ENCODE assay signal across 12 cellular contexts in the genomic region with DNA sequence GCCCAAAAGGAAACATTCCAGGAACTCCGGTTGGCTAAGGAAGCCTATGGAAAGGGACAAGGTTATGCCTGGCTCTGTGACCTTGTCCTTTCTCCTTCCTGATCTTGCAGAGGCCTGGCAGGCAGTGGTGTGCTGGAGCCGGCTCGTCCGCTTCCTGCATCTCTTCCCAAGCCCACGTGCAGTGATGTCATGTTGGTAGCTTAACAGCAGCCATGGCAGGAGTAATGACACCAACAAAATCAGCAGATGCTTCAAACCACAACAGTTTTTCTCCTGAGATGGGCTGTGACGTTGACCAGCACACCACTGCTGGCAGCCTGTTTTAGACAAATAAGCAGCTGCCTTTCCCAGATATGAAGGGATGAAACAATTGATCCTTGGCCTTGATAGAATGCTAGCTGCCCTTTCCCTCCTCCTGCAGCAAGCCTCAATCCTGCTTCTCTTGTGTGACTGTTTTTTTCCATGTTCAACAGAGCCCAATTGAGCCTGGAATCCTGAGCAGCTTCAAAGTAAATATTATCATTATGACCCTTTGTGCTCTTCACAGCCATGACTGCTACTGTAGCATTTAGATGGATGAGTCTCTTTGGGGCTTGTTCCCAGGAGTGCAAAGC. TPM values are rescaled to one million over a fixed set of nuclear protein-coding genes. Genes with fewer than 3 reads are reported as not detected.
DNase-seq lines count a peak whose midpoint lies in the region; ATAC-seq and TF ChIP-seq lines count a peak whose summit lies in the region.
"Had no signal": no experiment of that assay in that cellular context is flagged by ENCODE, and none has a peak within 500 bp of the region (broad histone marks: within the 10 kb centered on the region; RNA-seq: fewer than 3 reads in every experiment).

No MANE protein-coding gene starts in this region.

- H3K36me3 ChIP-seq in CD4-positive, CD25-positive, alpha-beta regulatory T cell (ENCODE audit: control insufficient read depth, insufficient read depth, low read length): peaks cover 59% of the 10 kb centered on the region
- H3K36me3 ChIP-seq: lower lobe of right lung had no signal

- no peak for TF ChIP-seq CTCF in cardiac fibroblast (IDR thresholded peaks at IDR 0.05; ENCODE audit: low read depth, low read length)
- TF ChIP-seq CTCF in coronary artery (IDR thresholded peaks at IDR 0.05): no peak

- H3K9me3 Mint-ChIP-seq in CD4-positive, CD25-positive, alpha-beta regulatory T cell: no peaks in the 10 kb centered on the region
- no peaks in the 10 kb centered on the region for H3K9me3 Mint-ChIP-seq in IgD-negative memory B cell
- H3K9me3 Mint-ChIP-seq: stimulated activated naive CD8-positive, alpha-beta T cell treated with anti-CD3 and anti-CD28 coated beads, Interleukin-15, amount 100 ng/mL, for 72 hours had no signal

- H3K9me3 ChIP-seq in CD4-positive, CD25-positive, alpha-beta regulatory T cell (ENCODE audit: control insufficient read depth in 2 of 2, low read length in 2 of 2): no peaks in the 10 kb centered on the region
- H3K9me3 ChIP-seq: lower lobe of right lung had no signal

- H3K27ac Mint-ChIP-seq in CD4-positive, CD25-positive, alpha-beta regulatory T cell: peak overlapping the region; percentile 44 to 91 (median 88)
- peak overlapping the region in 2 of 3 donors; percentile 29 to 46 for H3K27ac Mint-ChIP-seq in IgD-negative memory B cell
- H3K27ac Mint-ChIP-seq: H9 had no signal

- ATAC-seq in CD4-positive, CD25-positive, alpha-beta regulatory T cell (ENCODE audit: low read depth in 2 of 2): no peak
- ATAC-seq: lower lobe of right lung; stimulated activated naive CD8-positive, alpha-beta T cell treated with anti-CD3 and anti-CD28 coated beads, Interleukin-15, amount 100 ng/mL, for 72 hours had no signal

- H3K36me3 Mint-ChIP-seq in CD4-positive, CD25-positive, alpha-beta regulatory T cell: peaks cover 27% of the 10 kb centered on the region
- peaks cover 2% of the 10 kb centered on the region for H3K36me3 Mint-ChIP-seq in IgD-negative memory B cell

- H3K27me3 ChIP-seq in CD4-positive, CD25-positive, alpha-beta regulatory T cell (ENCODE audit: control insufficient read depth, insufficient read depth, low read length): no peaks in the 10 kb centered on the region

- no peaks in the 10 kb centered on the region for H3K27me3 Mint-ChIP-seq in CD4-positive, CD25-positive, alpha-beta regulatory T cell
- no peaks in the 10 kb centered on the region for H3K27me3 Mint-ChIP-seq in IgD-negative memory B cell
- H3K27me3 Mint-ChIP-seq: stimulated activated naive CD8-positive, alpha-beta T cell treated with anti-CD3 and anti-CD28 coated beads, Interleukin-15, amount 100 ng/mL, for 72 hours had no signal

- peaks cover 10% of the 10 kb centered on the region for H3K4me1 ChIP-seq in CD4-positive, CD25-positive, alpha-beta regulatory T cell (ENCODE audit: control insufficient read depth, insufficient read depth, low read length, poor library complexity, severe bottlenecking)
- H3K4me1 ChIP-seq: lower lobe of right lung had no signal

- H3K27ac ChIP-seq in CD4-positive, CD25-positive, alpha-beta regulatory T cell (ENCODE audit: insufficient read depth, low read length, poor library complexity, severe bottlenecking): peak overlapping the region; percentile 6
- no peak overlapping the region for H3K27ac ChIP-seq in coronary artery
- H3K27ac ChIP-seq: epithelial cell of prostate, lower lobe of right lung had no signal

- H3K4me3 ChIP-seq in CD4-positive, CD25-positive, alpha-beta regulatory T cell (ENCODE audit: low read depth, low read length): no peak overlapping the region
- H3K4me3 ChIP-seq in cardiac fibroblast (replicated peaks in 1 of 2; ENCODE audit: low read depth in 2 of 2, low read length in 2 of 2) (no peak overlapping the region), coronary artery (no peak overlapping the region)
- H3K4me3 ChIP-seq: lower lobe of right lung had no signal

- DNase-seq in CD4-positive, CD25-positive, alpha-beta regulatory T cell: no peak
- DNase-seq in cardiac fibroblast (ENCODE audit: low read depth in 2 of 2) (peak; percentile 15 to 26), mucosa of gallbladder (ENCODE audit: low spot score) (peak; percentile 35), coronary artery (ENCODE audit: low spot score) (no peak), GF-D8 (lab: John Stamatoyannopoulos, UW) (no peak), amygdala (lab: John Stamatoyannopoulos, UW) (no peak)
- DNase-seq in activated CD4-positive, CD25-positive, alpha-beta regulatory T cell (lab: John Stamatoyannopoulos, UW): no peak
- DNase-seq: H9; lower lobe of right lung; stimulated activated naive CD8-positive, alpha-beta T cell treated with anti-CD3 and anti-CD28 coated beads, Interleukin-15, amount 100 ng/mL, for 72 hours had no signal

- H3K4me1 Mint-ChIP-seq in CD4-positive, CD25-positive, alpha-beta regulatory T cell: peaks cover 0 to 74% (median 7%) of the 10 kb centered on the region in 4 donors
- H3K4me1 Mint-ChIP-seq in IgD-negative memory B cell: peaks cover 17 to 18% (median 17%) of the 10 kb centered on the region in 3 donors

- H3K4me3 Mint-ChIP-seq in CD4-positive, CD25-positive, alpha-beta regulatory T cell: peak overlapping the region in 1 of 4 donors; percentile 32
- H3K4me3 Mint-ChIP-seq in IgD-negative memory B cell: peak overlapping the region in 1 of 4 donors; percentile 8
- H3K4me3 Mint-ChIP-seq: H9; stimulated activated naive CD8-positive, alpha-beta T cell treated with anti-CD3 and anti-CD28 coated beads, Interleukin-15, amount 100 ng/mL, for 72 hours had no signal

RNA-seq across cellular contexts. Expression of a gene that starts 23.4 kb away (rescaled TPM):
- total RNA-seq in CD4-positive, CD25-positive, alpha-beta regulatory T cell: 290 TPM
- polyA plus RNA-seq in CD4-positive, CD25-positive, alpha-beta regulatory T cell: 100 to 1,000 TPM; 144 to 201 (median 191) TPM
- polyA plus RNA-seq in IgD-negative memory B cell: 241 TPM
- 36.3 TPM for total RNA-seq in mucosa of gallbladder

Comparison
In these comparisons a context has a peak if more than half of its experiments do, and no peak if none do; other contexts are left out.
1. DNase-seq: peak in cardiac fibroblast (2 of 2) and mucosa of gallbladder (single experiment); none in CD4-positive, CD25-positive, alpha-beta regulatory T cell (0 of 3), activated CD4-positive, CD25-positive, alpha-beta regulatory T cell (0 of 4), coronary artery (single experiment), GF-D8 (single experiment) and amygdala (0 of 56).